ENCODE assay signal across 26 cellular contexts in the genomic region with DNA sequence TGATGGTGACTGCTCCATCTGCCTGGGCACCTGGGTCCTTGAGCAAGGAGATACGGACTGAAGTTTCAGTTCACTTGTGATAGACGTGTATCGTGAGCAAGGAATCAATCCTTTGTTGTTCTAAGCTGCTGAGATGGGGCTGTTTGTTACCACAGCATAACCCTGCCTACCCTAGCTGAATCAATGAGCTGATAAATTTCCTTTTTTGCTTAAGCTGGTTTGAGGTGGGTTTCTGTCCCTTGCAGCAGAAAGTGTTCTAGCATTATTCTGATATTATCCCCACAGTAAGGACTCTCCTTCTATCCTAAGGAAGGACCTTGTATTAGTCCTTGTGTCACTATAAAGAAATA. TPM values are rescaled to one million over a fixed set of nuclear protein-coding genes. Genes with fewer than 3 reads are reported as not detected.
A peak's percentile ranks its signal among the peaks of the same experiment; 100 is the strongest.
DNase-seq lines count a peak whose midpoint lies in the region; ATAC-seq, FAIRE-seq and TF ChIP-seq lines count a peak whose summit lies in the region.
"Had no signal": no experiment of that assay in that cellular context is flagged by ENCODE, and none has a peak within 500 bp of the region (broad histone marks: within the 10 kb centered on the region; RNA-seq: fewer than 3 reads in every experiment).

No MANE protein-coding gene starts in this region.

- no peak for TF ChIP-seq CTCF in pancreas (IDR thresholded peaks at IDR 0.05)

- no peaks in the 10 kb centered on the region for H3K9me3 ChIP-seq in CD8-positive, alpha-beta memory T cell (ENCODE audit: low read length)
- H3K9me3 ChIP-seq in pancreas: no peaks in the 10 kb centered on the region
- H3K9me3 ChIP-seq: heart right ventricle, mucosa of descending colon, SK-N-SH had no signal

- H3K36me3 ChIP-seq in CD8-positive, alpha-beta memory T cell (ENCODE audit: insufficient read depth, low read length): peaks cover 4% of the 10 kb centered on the region
- no peaks in the 10 kb centered on the region for H3K36me3 ChIP-seq in pancreas

- no peak for ATAC-seq in activated naive CD8-positive, alpha-beta T cell treated with anti-CD3 and anti-CD28 coated beads, Interleukin-2, amount 10 ng/mL, durations not matched to agents 7 days and 5 days (ENCODE audit: low read depth)
- ATAC-seq in natural killer cell treated with Interleukin-12 subunit alpha and Interleukin-12 subunit beta and Interleukin-15 and Interleukin-18, amount 100 ng/mL, for 72 hours: no peak
- ATAC-seq in pancreas: no peak
- ATAC-seq: GM23338, heart right ventricle, mucosa of descending colon, sciatic nerve had no signal

- POLR2A ChIA-PET in CD8-positive, alpha-beta memory T cell (lab: Charles Lee): interaction anchor here (1.4 kb wide), 1 partner anchor 85 kb away, joined by 8 read pairs; no protein-coding TSS in a partner anchor
- POLR2A ChIA-PET in activated naive CD8-positive, alpha-beta T cell treated with anti-CD3 and anti-CD28 coated beads, Interleukin-2, amount 10 ng/mL, durations not matched to agents 7 days and 5 days (lab: Charles Lee): interaction anchor here (1.3 kb wide), 1 partner anchor 47 kb away, joined by 3 read pairs; no protein-coding TSS in a partner anchor

- DNase-seq in activated naive CD4-positive, alpha-beta T cell treated with anti-CD3 and anti-CD28 coated beads for 36 hours: no peak
- no peak for DNase-seq in activated naive CD4-positive, alpha-beta T cell treated with anti-CD3 and anti-CD28 coated beads, Interleukin-2, amount 50 U/mL, for 16 hours
- no peak for DNase-seq in CD8-positive, alpha-beta memory T cell
- DNase-seq in activated naive CD8-positive, alpha-beta T cell treated with anti-CD3 and anti-CD28 coated beads, Interleukin-2, amount 10 ng/mL, durations not matched to agents 7 days and 5 days: no peak
- DNase-seq in natural killer cell treated with Interleukin-12 subunit alpha and Interleukin-12 subunit beta and Interleukin-15 and Interleukin-18, amount 100 ng/mL, for 72 hours (ENCODE audit: low spot score): no peak
- DNase-seq in anterior cingulate cortex (lab: John Stamatoyannopoulos, UW): no peak
- DNase-seq in T-helper 9 cell: no peak
- DNase-seq in pancreas: no peak
- DNase-seq: activated CD4-positive, alpha-beta T cell treated with anti-CD3 and anti-CD28 coated beads, Interleukin-2, amount 50 U/mL, for 48 hours; C1 segment of cervical spinal cord; caudate nucleus; cortex of kidney; heart right ventricle; HFFc6; IMR-90; kidney glomerular epithelial cell; mucosa of descending colon; SK-N-SH; stimulated activated CD4-positive, alpha-beta T cell treated with anti-CD3 and anti-CD28 coated beads, Interleukin-12 subunit alpha, Interleukin-12 subunit beta, amount 100 ng/mL, for 4 hours; stimulated activated CD4-positive, alpha-beta T cell treated with anti-CD3 and anti-CD28 coated beads, Interleukin-4, amount 100 ng/mL, for 1 hour had no signal

- no peak overlapping the region for H3K4me3 Mint-ChIP-seq in activated naive CD4-positive, alpha-beta T cell treated with anti-CD3 and anti-CD28 coated beads for 36 hours
- peak overlapping the region in 2 of 7 donors; percentile 9 to 15 for H3K4me3 Mint-ChIP-seq in CD8-positive, alpha-beta memory T cell
- no peak overlapping the region for H3K4me3 Mint-ChIP-seq in activated naive CD8-positive, alpha-beta T cell treated with anti-CD3 and anti-CD28 coated beads, Interleukin-2, amount 10 ng/mL, durations not matched to agents 7 days and 5 days
- H3K4me3 Mint-ChIP-seq in natural killer cell treated with Interleukin-12 subunit alpha and Interleukin-12 subunit beta and Interleukin-15 and Interleukin-18, amount 100 ng/mL, for 72 hours: peak overlapping the region; percentile 17
- H3K4me3 Mint-ChIP-seq: GM23338; HFFc6; T-helper 2 cell treated with Interferon-gamma antibody and Interleukin-4, amounts not matched to agents 5 μg/mL and 100 μg/mL, for 36 hours had no signal

- CTCF ChIA-PET in activated naive CD4-positive, alpha-beta T cell treated with anti-CD3 and anti-CD28 coated beads for 36 hours (lab: Charles Lee): interaction anchor here (0.9 kb wide), 1 partner anchor 299 kb away, joined by 3 read pairs; no protein-coding TSS in a partner anchor
- CTCF ChIA-PET in CD8-positive, alpha-beta memory T cell (lab: Charles Lee): interaction anchor here (1.0 to 5.4 kb wide), 7 partner anchors 14 to 301 kb away, joined by 3 to 29 read pairs (median 6); no protein-coding TSS in a partner anchor

- 78 to 79% methylated on average over 3 of the region's 3 CpGs for WGBS in pancreas, 2 donors

- H3K36me3 Mint-ChIP-seq in activated naive CD4-positive, alpha-beta T cell treated with anti-CD3 and anti-CD28 coated beads for 36 hours (ENCODE audit: low read depth): peaks cover 31% of the 10 kb centered on the region
- H3K36me3 Mint-ChIP-seq in CD8-positive, alpha-beta memory T cell: peaks cover 0 to 13% (median 9%) of the 10 kb centered on the region in 3 donors
- peaks cover 18% of the 10 kb centered on the region for H3K36me3 Mint-ChIP-seq in activated naive CD8-positive, alpha-beta T cell treated with anti-CD3 and anti-CD28 coated beads, Interleukin-2, amount 10 ng/mL, durations not matched to agents 7 days and 5 days
- peaks cover 13% of the 10 kb centered on the region for H3K36me3 Mint-ChIP-seq in natural killer cell treated with Interleukin-12 subunit alpha and Interleukin-12 subunit beta and Interleukin-15 and Interleukin-18, amount 100 ng/mL, for 72 hours

- peaks cover 80% of the 10 kb centered on the region for H3K4me1 Mint-ChIP-seq in activated naive CD4-positive, alpha-beta T cell treated with anti-CD3 and anti-CD28 coated beads for 36 hours (ENCODE audit: low read depth)
- H3K4me1 Mint-ChIP-seq in CD8-positive, alpha-beta memory T cell: peaks cover 70 to 86% (median 77%) of the 10 kb centered on the region in 3 donors
- peaks cover 51% of the 10 kb centered on the region for H3K4me1 Mint-ChIP-seq in activated naive CD8-positive, alpha-beta T cell treated with anti-CD3 and anti-CD28 coated beads, Interleukin-2, amount 10 ng/mL, durations not matched to agents 7 days and 5 days
- H3K4me1 Mint-ChIP-seq in natural killer cell treated with Interleukin-12 subunit alpha and Interleukin-12 subunit beta and Interleukin-15 and Interleukin-18, amount 100 ng/mL, for 72 hours (ENCODE audit: low read depth in 2 of 2): peaks cover 62 to 86% of the 10 kb centered on the region in 2 donors
- H3K4me1 Mint-ChIP-seq: GM23338 had no signal

- no peak for FAIRE-seq in pancreas (lab: Jason Lieb, UNC)

- peak overlapping the region; percentile 25 for H3K27ac Mint-ChIP-seq in activated naive CD4-positive, alpha-beta T cell treated with anti-CD3 and anti-CD28 coated beads for 36 hours
- peak overlapping the region; percentile 29 to 100 (median 96) for H3K27ac Mint-ChIP-seq in CD8-positive, alpha-beta memory T cell
- peak overlapping the region; percentile 6 for H3K27ac Mint-ChIP-seq in activated naive CD8-positive, alpha-beta T cell treated with anti-CD3 and anti-CD28 coated beads, Interleukin-2, amount 10 ng/mL, durations not matched to agents 7 days and 5 days
- H3K27ac Mint-ChIP-seq in natural killer cell treated with Interleukin-12 subunit alpha and Interleukin-12 subunit beta and Interleukin-15 and Interleukin-18, amount 100 ng/mL, for 72 hours: peak overlapping the region; percentile 93 to 100
- H3K27ac Mint-ChIP-seq: GM23338; HFFc6; T-helper 2 cell treated with Interferon-gamma antibody and Interleukin-4, amounts not matched to agents 5 μg/mL and 100 μg/mL, for 36 hours had no signal

- H3K27ac ChIP-seq in CD8-positive, alpha-beta memory T cell (ENCODE audit: low read depth, low read length): no peak overlapping the region
- H3K27ac ChIP-seq in pancreas: no peak overlapping the region
- H3K27ac ChIP-seq: heart right ventricle, RWPE1, VCaP had no signal

- no peak overlapping the region for H3K4me3 ChIP-seq in CD8-positive, alpha-beta memory T cell (ENCODE audit: low read length)
- no peak overlapping the region for H3K4me3 ChIP-seq in pancreas
- H3K4me3 ChIP-seq: GM23338, heart right ventricle, lung, mucosa of descending colon had no signal

- intact Hi-C loops in activated naive CD4-positive, alpha-beta T cell treated with anti-CD3 and anti-CD28 coated beads for 36 hours (cut with micrococcal nuclease): no loop called here
- intact Hi-C loops in pancreas (cut with DNase I): no loop called here

- H3K27me3 ChIP-seq in CD8-positive, alpha-beta memory T cell (ENCODE audit: insufficient read depth, low read length, poor library complexity, severe bottlenecking): no peaks in the 10 kb centered on the region
- H3K27me3 ChIP-seq in pancreas: no peaks in the 10 kb centered on the region

- H3K4me1 ChIP-seq in CD8-positive, alpha-beta memory T cell (ENCODE audit: insufficient read depth, low read length): peaks cover 67% of the 10 kb centered on the region
- H3K4me1 ChIP-seq in pancreas: no peaks in the 10 kb centered on the region

- peaks cover 7% of the 10 kb centered on the region for H3K9me3 Mint-ChIP-seq in activated naive CD4-positive, alpha-beta T cell treated with anti-CD3 and anti-CD28 coated beads for 36 hours
- H3K9me3 Mint-ChIP-seq in CD8-positive, alpha-beta memory T cell: no peaks in the 10 kb centered on the region
- no peaks in the 10 kb centered on the region for H3K9me3 Mint-ChIP-seq in activated naive CD8-positive, alpha-beta T cell treated with anti-CD3 and anti-CD28 coated beads, Interleukin-2, amount 10 ng/mL, durations not matched to agents 7 days and 5 days
- no peaks in the 10 kb centered on the region for H3K9me3 Mint-ChIP-seq in natural killer cell treated with Interleukin-12 subunit alpha and Interleukin-12 subunit beta and Interleukin-15 and Interleukin-18, amount 100 ng/mL, for 72 hours
- H3K9me3 Mint-ChIP-seq: GM23338; HFFc6; T-helper 2 cell treated with Interferon-gamma antibody and Interleukin-4, amounts not matched to agents 5 μg/mL and 100 μg/mL, for 36 hours had no signal

- no peaks in the 10 kb centered on the region for H3K27me3 Mint-ChIP-seq in activated naive CD4-positive, alpha-beta T cell treated with anti-CD3 and anti-CD28 coated beads for 36 hours (ENCODE audit: low read depth)
- peaks cover 0 to 8% of the 10 kb centered on the region in 2 donors for H3K27me3 Mint-ChIP-seq in CD8-positive, alpha-beta memory T cell
- H3K27me3 Mint-ChIP-seq in activated naive CD8-positive, alpha-beta T cell treated with anti-CD3 and anti-CD28 coated beads, Interleukin-2, amount 10 ng/mL, durations not matched to agents 7 days and 5 days: no peaks in the 10 kb centered on the region
- no peaks in the 10 kb centered on the region for H3K27me3 Mint-ChIP-seq in natural killer cell treated with Interleukin-12 subunit alpha and Interleukin-12 subunit beta and Interleukin-15 and Interleukin-18, amount 100 ng/mL, for 72 hours

RNA-seq across cellular contexts. Expression of gene IL21R, which starts 51.5 kb away (rescaled TPM):
- 10 to 100 TPM; 93.8 to 99.2 TPM for total RNA-seq in activated naive CD4-positive, alpha-beta T cell treated with anti-CD3 and anti-CD28 coated beads for 36 hours
- 10 to 100 TPM; 80.5 to 84.5 TPM for total RNA-seq in CD8-positive, alpha-beta memory T cell
- polyA plus RNA-seq in CD8-positive, alpha-beta memory T cell: 53.7 TPM
- 10 to 100 TPM; 27.2 to 27.5 TPM for total RNA-seq in activated naive CD8-positive, alpha-beta T cell treated with anti-CD3 and anti-CD28 coated beads, Interleukin-2, amount 10 ng/mL, durations not matched to agents 7 days and 5 days
- 10 to 100 TPM; 58.3 to 64.4 TPM for total RNA-seq in natural killer cell treated with Interleukin-12 subunit alpha and Interleukin-12 subunit beta and Interleukin-15 and Interleukin-18, amount 100 ng/mL, for 72 hours
- under 1 TPM in 4 of 6 donors, not detected in 2; 0.17 to 0.79 (median 0.53) TPM for total RNA-seq in pancreas
- under 1 TPM; 0.08 to 0.09 TPM for polyA plus RNA-seq in pancreas

Comparison
In these comparisons a context has a peak if more than half of its experiments do, and no peak if none do; other contexts are left out.
1. H3K27ac Mint-ChIP-seq: peak in every context shown above with its lines; median percentile 96 in natural killer cell treated with Interleukin-12 subunit alpha and Interleukin-12 subunit beta and Interleukin-15 and Interleukin-18, amount 100 ng/mL, for 72 hours; 96 in CD8-positive, alpha-beta memory T cell; 25 in activated naive CD4-positive, alpha-beta T cell treated with anti-CD3 and anti-CD28 coated beads for 36 hours; 6 in activated naive CD8-positive, alpha-beta T cell treated with anti-CD3 and anti-CD28 coated beads, Interleukin-2, amount 10 ng/mL, durations not matched to agents 7 days and 5 days.
2. RNA of gene IL21R, which starts 51.5 kb away (total RNA-seq): 93.8 to 99.2 TPM in activated naive CD4-positive, alpha-beta T cell treated with anti-CD3 and anti-CD28 coated beads for 36 hours, 80.5 to 84.5 TPM in CD8-positive, alpha-beta memory T cell, 58.3 to 64.4 TPM in natural killer cell treated with Interleukin-12 subunit alpha and Interleukin-12 subunit beta and Interleukin-15 and Interleukin-18, amount 100 ng/mL, for 72 hours and 27.2 to 27.5 TPM in activated naive CD8-positive, alpha-beta T cell treated with anti-CD3 and anti-CD28 coated beads, Interleukin-2, amount 10 ng/mL, durations not matched to agents 7 days and 5 days; 0.17 to 0.79 TPM in pancreas; every median in the first group is over 10 times any median in the second.